Comparison of ENCODE assay signal across 20 cellular contexts in the genomic region with DNA sequence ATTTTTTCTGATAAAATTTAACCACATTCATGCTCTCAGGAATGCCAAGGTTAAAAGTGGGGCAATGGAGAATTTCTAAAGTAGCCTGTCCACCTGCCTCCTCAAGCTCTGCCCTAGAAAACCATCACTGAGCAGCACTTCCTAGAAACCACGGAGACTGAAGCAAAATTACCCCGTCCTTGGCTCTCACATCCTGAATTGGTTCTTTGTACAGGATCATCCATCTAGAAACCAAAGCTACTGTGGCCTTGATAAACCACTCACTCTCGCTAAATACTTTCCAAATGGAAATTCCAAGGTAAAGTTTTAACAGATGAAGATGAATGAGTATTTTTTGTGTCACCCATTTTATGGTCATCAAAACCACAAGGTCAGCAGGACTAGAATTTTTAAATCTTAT.
"Had no signal": no experiment of that assay in that cellular context is flagged by ENCODE, and none has a peak within 500 bp of the region (broad histone marks: within the 10 kb centered on the region; RNA-seq: fewer than 3 reads in every experiment).

No MANE protein-coding gene starts in this region.

- H3K9me3 Mint-ChIP-seq: activated naive CD4-positive, alpha-beta T cell treated with anti-CD3 and anti-CD28 coated beads, Interleukin-2, amount 10 ng/mL, durations not matched to agents 7 days and 5 days; activated T-cell treated with anti-CD3 and anti-CD28 coated beads, Interleukin-2, amount 50 U/mL, for 4 hours; dendritic cell treated with granulocyte-macrophage colony-stimulating factor and Interleukin-4, amounts not matched to agents 40 ng/mL and 50 ng/mL, for 4 days; neural crest cell; stimulated activated effector memory CD8-positive, alpha-beta T cell treated with anti-CD3 and anti-CD28 coated beads, Interleukin-12 subunit alpha, Interleukin-12 subunit beta, amount 100 ng/mL, for 72 hours; type B pancreatic cell had no signal

- H3K9me3 ChIP-seq: ascending aorta, esophagus muscularis mucosa, psoas muscle, right lobe of liver, testis had no signal

- DNase-seq: activated CD4-positive, alpha-beta T cell treated with anti-CD3 and anti-CD28 coated beads, Interleukin-2, amount 50 U/mL, for 1 hour; activated CD8-positive, alpha-beta memory T cell treated with anti-CD3 and anti-CD28 coated beads, Interleukin-2, amount 50 U/mL, for 4 hours; activated naive CD4-positive, alpha-beta T cell treated with anti-CD3 and anti-CD28 coated beads, Interleukin-2, amount 10 ng/mL, durations not matched to agents 7 days and 5 days; activated T-cell treated with anti-CD3 and anti-CD28 coated beads, Interleukin-2, amount 50 U/mL, for 4 hours; effector memory CD4-positive, alpha-beta T cell; psoas muscle; right lobe of liver; stimulated activated CD4-positive, alpha-beta T cell treated with anti-CD3 and anti-CD28 coated beads, Interleukin-4, amount 100 ng/mL, for 1 hour; T-helper 1 cell; T-helper 9 cell; testis had no signal

- H3K4me2 ChIP-seq: smooth muscle cell had no signal

- H3K36me3 Mint-ChIP-seq: stimulated activated effector memory CD8-positive, alpha-beta T cell treated with anti-CD3 and anti-CD28 coated beads, Interleukin-12 subunit alpha, Interleukin-12 subunit beta, amount 100 ng/mL, for 72 hours had no signal

- H3K27me3 ChIP-seq: ascending aorta, esophagus muscularis mucosa, right lobe of liver, testis had no signal

- H3K36me3 ChIP-seq: right lobe of liver had no signal

- H3K27ac ChIP-seq: ascending aorta, esophagus muscularis mucosa, psoas muscle, right lobe of liver, testis had no signal

- H3K4me1 ChIP-seq: right lobe of liver had no signal

- H3K4me3 Mint-ChIP-seq: activated naive CD4-positive, alpha-beta T cell treated with anti-CD3 and anti-CD28 coated beads, Interleukin-2, amount 10 ng/mL, durations not matched to agents 7 days and 5 days; activated T-cell treated with anti-CD3 and anti-CD28 coated beads, Interleukin-2, amount 50 U/mL, for 4 hours; dendritic cell treated with granulocyte-macrophage colony-stimulating factor and Interleukin-4, amounts not matched to agents 40 ng/mL and 50 ng/mL, for 4 days; neural crest cell; stimulated activated effector memory CD8-positive, alpha-beta T cell treated with anti-CD3 and anti-CD28 coated beads, Interleukin-12 subunit alpha, Interleukin-12 subunit beta, amount 100 ng/mL, for 72 hours; type B pancreatic cell had no signal

- ATAC-seq: activated CD4-positive, CD25-positive, alpha-beta regulatory T cell treated with anti-CD3 and anti-CD28 coated beads, Interleukin-2, amount 50 U/mL, for 24 hours; activated T-cell treated with anti-CD3 and anti-CD28 coated beads, Interleukin-2, amount 50 U/mL, for 4 hours; psoas muscle; stimulated activated effector memory CD8-positive, alpha-beta T cell treated with anti-CD3 and anti-CD28 coated beads, Interleukin-12 subunit alpha, Interleukin-12 subunit beta, amount 100 ng/mL, for 72 hours had no signal

- H3K27ac Mint-ChIP-seq: activated naive CD4-positive, alpha-beta T cell treated with anti-CD3 and anti-CD28 coated beads, Interleukin-2, amount 10 ng/mL, durations not matched to agents 7 days and 5 days; dendritic cell treated with granulocyte-macrophage colony-stimulating factor and Interleukin-4, amounts not matched to agents 40 ng/mL and 50 ng/mL, for 4 days; type B pancreatic cell had no signal

- H3K27me3 Mint-ChIP-seq: dendritic cell treated with granulocyte-macrophage colony-stimulating factor and Interleukin-4, amounts not matched to agents 40 ng/mL and 50 ng/mL, for 4 days; type B pancreatic cell had no signal

- H3K4me3 ChIP-seq: ascending aorta, esophagus muscularis mucosa, lung, psoas muscle, right lobe of liver, smooth muscle cell, testis had no signal
